In the genomic region with DNA sequence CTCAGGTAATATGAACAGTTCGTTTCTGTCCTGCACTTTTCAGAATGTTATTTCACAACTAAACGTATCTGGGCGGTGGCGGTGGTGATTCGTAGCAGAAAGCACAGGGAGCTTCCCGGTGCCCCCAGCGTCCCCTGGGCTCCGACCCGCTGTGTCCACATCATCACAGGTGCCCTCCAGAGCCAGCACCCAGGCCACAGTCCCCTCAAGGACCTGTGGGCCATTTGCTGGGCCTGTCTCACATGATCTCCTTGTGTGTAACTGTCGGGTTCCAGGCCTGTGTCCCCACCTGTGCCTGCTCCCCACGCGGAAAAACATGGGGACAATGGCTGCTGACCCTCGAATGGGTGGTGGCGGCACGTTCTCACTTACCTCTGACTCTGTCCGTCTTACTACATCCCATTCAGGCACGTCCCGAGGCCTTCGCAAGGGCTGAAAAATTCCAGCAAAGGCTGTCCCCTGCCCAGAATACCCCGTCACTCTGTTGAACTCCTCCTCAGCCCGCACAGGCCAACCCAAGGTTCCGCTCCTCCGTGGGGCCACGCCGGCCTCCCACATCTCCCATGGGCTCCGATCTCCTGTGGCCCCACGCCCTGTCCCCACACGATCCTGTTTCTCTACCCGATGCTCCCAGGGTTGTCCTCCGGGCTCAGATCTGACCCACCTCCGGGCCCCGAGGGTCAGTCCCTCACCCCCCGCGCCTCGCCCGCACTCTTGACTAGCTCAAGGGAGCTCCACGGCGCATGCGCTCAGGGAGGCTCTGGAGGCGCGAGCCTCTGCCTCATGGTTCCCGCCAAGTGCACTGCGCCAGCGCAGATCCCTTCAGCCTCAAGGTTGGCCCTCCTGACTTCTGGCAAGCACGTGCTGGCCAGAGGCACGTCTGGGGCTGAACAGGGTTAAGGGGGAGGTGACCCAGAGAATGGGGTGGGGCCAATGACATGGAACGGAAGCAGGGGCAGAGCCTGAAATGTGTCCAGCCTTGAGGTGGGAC, we compare ENCODE assay signal across 1 cellular context.
TF ChIP-seq lines count a peak whose summit lies in the region.

No MANE protein-coding gene starts in this region.

TF ChIP-seq in H1, 55 proteins besides CTCF, POLR2A, EP300 and RAD21:
- TF ChIP-seq SP2 (IDR thresholded peaks at IDR 0.05; ENCODE audit: low read length): no peak
- no peak for TF ChIP-seq YY1 (IDR thresholded peaks at IDR 0.05; ENCODE audit: low read depth, low read length)
- no peak for TF ChIP-seq BCL11A (IDR thresholded peaks at IDR 0.05; ENCODE audit: low read depth in 2 of 2, low read length in 2 of 2)
- TF ChIP-seq SP1 (IDR thresholded peaks at IDR 0.05; ENCODE audit: low read depth, low read length): no peak
- no peak for TF ChIP-seq CBX8 (IDR thresholded peaks at IDR 0.05; ENCODE audit: borderline replicate concordance, low read depth, low read length)
- TF ChIP-seq, protein P1, sequence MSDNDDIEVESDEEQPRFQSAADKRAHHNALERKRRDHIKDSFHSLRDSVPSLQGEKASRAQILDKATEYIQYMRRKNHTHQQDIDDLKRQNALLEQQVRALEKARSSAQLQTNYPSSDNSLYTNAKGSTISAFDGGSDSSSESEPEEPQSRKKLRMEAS (IDR thresholded peaks at IDR 0.05): peak; percentile 96
- TF ChIP-seq, protein P2, sequence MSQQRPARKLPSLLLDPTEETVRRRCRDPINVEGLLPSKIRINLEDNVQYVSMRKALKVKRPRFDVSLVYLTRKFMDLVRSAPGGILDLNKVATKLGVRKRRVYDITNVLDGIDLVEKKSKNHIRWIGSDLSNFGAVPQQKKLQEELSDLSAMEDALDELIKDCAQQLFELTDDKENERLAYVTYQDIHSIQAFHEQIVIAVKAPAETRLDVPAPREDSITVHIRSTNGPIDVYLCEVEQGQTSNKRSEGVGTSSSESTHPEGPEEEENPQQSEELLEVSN (IDR thresholded peaks at IDR 0.05): peak; percentile 97
- no peak for TF ChIP-seq SIX5 (IDR thresholded peaks at IDR 0.05; ENCODE audit: low read depth, low read length)
TF ChIP-seq in H1: peak in this region for 2.
